ENCODE assay signal across 23 cellular contexts in genomic region chr3:110362756-110363155, GRCh38.
DNase-seq lines count a peak whose midpoint lies in the region; ATAC-seq and TF ChIP-seq lines count a peak whose summit lies in the region.
"Had no signal": no experiment of that assay in that cellular context is flagged by ENCODE, and none has a peak within 500 bp of the region (broad histone marks: within the 10 kb centered on the region; RNA-seq: fewer than 3 reads in every experiment).

No MANE protein-coding gene starts in this region.

- TF ChIP-seq CTCF in osteocyte (IDR thresholded peaks at IDR 0.05) (no peak), mucosa of descending colon (IDR thresholded peaks at IDR 0.05) (no peak)

- intact Hi-C loops in mucosa of descending colon (cut with DNase I, micrococcal nuclease) = no loop called here

- ATAC-seq in GM21737 (IDR thresholded peaks at IDR 0.05; ENCODE audit: unreplicated experiment) (no peak), mucosa of descending colon (no peak)
- ATAC-seq: CD8-positive, alpha-beta T cell; Panc1; T-cell had no signal

- H3K27ac Mint-ChIP-seq in osteocyte (ENCODE audit: unreplicated experiment) = peak overlapping the region; percentile 66
- H3K27ac Mint-ChIP-seq: CD8-positive, alpha-beta T cell; T-cell had no signal

- H3K4me1 ChIP-seq in mucosa of descending colon (ENCODE audit: low read depth) = no peaks in the 10 kb centered on the region
- H3K4me1 ChIP-seq: Caco-2, HAP-1 had no signal

- no peaks in the 10 kb centered on the region for H3K36me3 ChIP-seq in mucosa of descending colon (ENCODE audit: low read depth)
- H3K36me3 ChIP-seq: HAP-1 had no signal

- H3K4me1 Mint-ChIP-seq in osteocyte (ENCODE audit: unreplicated experiment) = peaks cover 14% of the 10 kb centered on the region
- H3K4me1 Mint-ChIP-seq: T-cell had no signal

- no peaks in the 10 kb centered on the region for H3K27me3 Mint-ChIP-seq in osteocyte (ENCODE audit: unreplicated experiment)

- no peaks in the 10 kb centered on the region for H3K9me3 ChIP-seq in mucosa of descending colon
- H3K9me3 ChIP-seq: Caco-2, HAP-1 had no signal

- no peaks in the 10 kb centered on the region for H3K36me3 Mint-ChIP-seq in osteocyte (ENCODE audit: unreplicated experiment)
- H3K36me3 Mint-ChIP-seq: CD8-positive, alpha-beta T cell; T-cell had no signal

- H3K4me3 Mint-ChIP-seq in osteocyte (ENCODE audit: unreplicated experiment) = no peak overlapping the region
- H3K4me3 Mint-ChIP-seq: CD8-positive, alpha-beta T cell; T-cell had no signal

- DNase-seq in GM03348 (ENCODE audit: low spot score) (peak; percentile 22), LHCN-M2 (ENCODE audit: low read depth) (peak; percentile 63), fibroblast of peridontal ligament (ENCODE audit: extremely low read depth) (peak; percentile 66), osteocyte (ENCODE audit: extremely low spot score, unreplicated experiment) (no peak), mucosa of descending colon (no peak), NCI-H2171 (lab: John Stamatoyannopoulos, UW) (no peak), NCI-H146 treated with DMSO at 0.1 percent for 48 hours (lab: John Stamatoyannopoulos, UW; ENCODE audit: unreplicated experiment) (no peak)
- DNase-seq: C1 segment of cervical spinal cord; Caco-2; CD8-positive, alpha-beta T cell; DMS79 treated with DMSO at 0.1 percent for 48 hours; Kasumi-1; NCI-H1105 treated with DMSO at 0.1 percent for 48 hours; NCI-H146; NCI-H2029 treated with DMSO at 0.1 percent for 48 hours; NCI-H2227 treated with DMSO at 0.1 percent for 48 hours; NCI-H510A; NCI-H69; SHP77; T-cell had no signal

- H3K9me3 Mint-ChIP-seq in osteocyte (ENCODE audit: unreplicated experiment) = no peaks in the 10 kb centered on the region

- no peak overlapping the region for H3K4me3 ChIP-seq in mucosa of descending colon
- H3K4me3 ChIP-seq: HAP-1 had no signal

Comparison
In these comparisons a context has a peak if more than half of its experiments do, and no peak if none do; other contexts are left out.
1. DNase-seq: peak in GM03348 (single experiment), LHCN-M2 (single experiment) and fibroblast of peridontal ligament (single experiment); none in osteocyte (single experiment), mucosa of descending colon (0 of 3), NCI-H2171 (single experiment) and NCI-H146 treated with DMSO at 0.1 percent for 48 hours (single experiment).